Comparison of ENCODE assay signal across 12 cellular contexts in the genomic region with DNA sequence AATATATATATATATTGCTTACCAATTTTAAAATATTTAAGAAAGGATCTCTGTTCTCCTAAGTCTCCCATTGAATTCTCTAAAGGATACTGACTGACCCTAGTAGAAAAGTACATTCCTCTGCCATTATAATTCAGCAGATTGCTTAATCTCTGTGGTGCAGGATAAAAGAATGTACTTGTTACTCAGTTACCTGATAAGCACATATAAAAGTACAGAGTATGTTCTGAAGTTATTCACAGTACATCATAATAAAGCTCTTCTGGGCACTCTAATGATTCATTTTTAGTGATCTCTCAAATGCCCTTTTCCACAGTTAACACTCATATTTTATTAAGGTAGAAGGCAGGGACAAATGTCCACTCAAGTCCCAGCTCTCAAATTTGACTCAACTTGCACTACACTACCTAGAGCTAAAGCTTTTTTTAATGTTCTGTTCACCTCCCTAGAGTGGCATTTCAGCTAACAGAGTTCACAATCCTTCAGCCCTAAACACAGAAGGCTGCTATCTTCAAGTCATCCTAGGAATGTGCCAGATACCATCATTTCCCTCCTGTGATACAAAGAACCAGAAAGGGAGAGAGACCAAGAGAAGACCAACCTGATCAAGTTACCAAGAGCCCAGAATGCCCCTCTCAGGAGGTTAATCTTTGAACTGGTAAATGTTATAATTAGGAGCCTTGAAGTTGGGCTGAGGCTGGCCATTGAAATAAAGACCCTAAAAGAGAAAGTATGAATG. TPM values are rescaled to one million over a fixed set of nuclear protein-coding genes. Genes with fewer than 3 reads are reported as not detected.
A peak's percentile ranks its signal among the peaks of the same experiment; 100 is the strongest.
DNase-seq lines count a peak whose midpoint lies in the region; ATAC-seq and TF ChIP-seq lines count a peak whose summit lies in the region.
"Had no signal": no experiment of that assay in that cellular context is flagged by ENCODE, and none has a peak within 500 bp of the region (broad histone marks: within the 10 kb centered on the region; RNA-seq: fewer than 3 reads in every experiment).

No MANE protein-coding gene starts in this region.

- ATAC-seq in lung (ENCODE audit: insufficient read depth, low FRiP score) (peak; percentile 68), GM19324 (IDR thresholded peaks at IDR 0.05; ENCODE audit: low FRiP score, unreplicated experiment) (no peak), HG03045 (IDR thresholded peaks at IDR 0.05; ENCODE audit: unreplicated experiment) (no peak)

- no peak overlapping the region for H2AFZ ChIP-seq in OCI-LY1 (ENCODE audit: low read length)

- peak overlapping the region; percentile 83 for H3K27ac ChIP-seq in OCI-LY1 (ENCODE audit: low read depth, low read length, poor library complexity, severe bottlenecking)
- peak overlapping the region; percentile 30 for H3K27ac ChIP-seq in epithelial cell of prostate
- H3K27ac ChIP-seq in lung (ENCODE audit: low read depth in 1 of 2, low read length in 1 of 2), result peak overlapping the region in 1 of 2 donors; percentile 83
- H3K27ac ChIP-seq: ovary had no signal

- peak overlapping the region; percentile 18; the same call in 1 of the 2 replicates for H3K9ac ChIP-seq in OCI-LY1 (ENCODE audit: low read length)

- no peaks in the 10 kb centered on the region for H4K20me1 ChIP-seq in OCI-LY1 (ENCODE audit: insufficient read depth, low read length)

- DNase-seq in AG08395 (ENCODE audit: low spot score) (peak; percentile 16), epithelial cell of prostate (ENCODE audit: low read depth, low spot score) (no peak), lung (ENCODE audit: low spot score) (no peak), NCI-H524 (lab: John Stamatoyannopoulos, UW) (no peak), cerebellar cortex (ENCODE audit: low spot score) (no peak)
- DNase-seq: activated effector memory CD4-positive, alpha-beta T cell treated with anti-CD3 and anti-CD28 coated beads, Interleukin-2, amount 50 U/mL, for 16 hours; AML-193; NCI-H1436; ovary had no signal

- H3K79me2 ChIP-seq in OCI-LY1 (ENCODE audit: insufficient read depth, low read length), result no peaks in the 10 kb centered on the region

- no peaks in the 10 kb centered on the region for H3K9me3 ChIP-seq in OCI-LY1 (ENCODE audit: low read length)
- H3K9me3 ChIP-seq in lung (ENCODE audit: control insufficient read depth in 2 of 2, insufficient read depth in 1 of 2, low read length in 1 of 2), result no peaks in the 10 kb centered on the region
- H3K9me3 ChIP-seq: ovary had no signal

- H3K27me3 ChIP-seq in OCI-LY1 (ENCODE audit: insufficient read depth, low read length), result no peaks in the 10 kb centered on the region
- no peaks in the 10 kb centered on the region for H3K27me3 ChIP-seq in lung (ENCODE audit: control insufficient read depth, insufficient read depth)
- H3K27me3 ChIP-seq: ovary had no signal

- no peak for TF ChIP-seq CTCF in OCI-LY1 (IDR thresholded peaks at IDR 0.05; ENCODE audit: low read length)
- TF ChIP-seq CTCF in lung (IDR thresholded peaks at IDR 0.05; ENCODE audit: control extremely low read depth, extremely low read depth), result no peak

- H3K36me3 ChIP-seq in OCI-LY1 (ENCODE audit: insufficient read depth, low read length) (peaks cover 42% of the 10 kb centered on the region), lung (ENCODE audit: control insufficient read depth in 2 of 2, insufficient read depth in 2 of 2, low read length in 2 of 2) (peaks cover 0 to 5% of the 10 kb centered on the region in 2 donors)
- H3K36me3 ChIP-seq: ovary had no signal

- no peaks in the 10 kb centered on the region for H3F3A ChIP-seq in OCI-LY1 (ENCODE audit: insufficient read depth, low read length)

- H3K9me2 ChIP-seq in OCI-LY1 (ENCODE audit: low read depth, low read length), result no peaks in the 10 kb centered on the region

- H3K4me2 ChIP-seq in OCI-LY1 (ENCODE audit: low read length), result 0 out of 2 replicates have a peak overlapping the region, but pooled peaks have one; percentile 17

- H3K4me1 ChIP-seq in OCI-LY1 (ENCODE audit: insufficient read depth, low read length, severe bottlenecking) (peaks cover 40% of the 10 kb centered on the region), lung (ENCODE audit: control insufficient read depth in 2 of 2, insufficient read depth in 2 of 2, low read length in 2 of 2) (peaks cover 0 to 14% of the 10 kb centered on the region in 2 donors)

- H3K4me3 ChIP-seq in OCI-LY1 (ENCODE audit: low read depth, low read length, poor library complexity, severe bottlenecking) (no peak overlapping the region), lung (no peak overlapping the region)
- H3K4me3 ChIP-seq: ovary had no signal

RNA-seq across cellular contexts. Expression of a gene that starts 53.3 kb away (rescaled TPM):
- total RNA-seq in lung, result 10 to 100 TPM; 18.9 to 47.5 TPM
- polyA plus RNA-seq in lung, result 1 to 10 TPM; 5.6 to 8.4 TPM
